Comparison of ENCODE assay signal across 9 cellular contexts in the genomic region with DNA sequence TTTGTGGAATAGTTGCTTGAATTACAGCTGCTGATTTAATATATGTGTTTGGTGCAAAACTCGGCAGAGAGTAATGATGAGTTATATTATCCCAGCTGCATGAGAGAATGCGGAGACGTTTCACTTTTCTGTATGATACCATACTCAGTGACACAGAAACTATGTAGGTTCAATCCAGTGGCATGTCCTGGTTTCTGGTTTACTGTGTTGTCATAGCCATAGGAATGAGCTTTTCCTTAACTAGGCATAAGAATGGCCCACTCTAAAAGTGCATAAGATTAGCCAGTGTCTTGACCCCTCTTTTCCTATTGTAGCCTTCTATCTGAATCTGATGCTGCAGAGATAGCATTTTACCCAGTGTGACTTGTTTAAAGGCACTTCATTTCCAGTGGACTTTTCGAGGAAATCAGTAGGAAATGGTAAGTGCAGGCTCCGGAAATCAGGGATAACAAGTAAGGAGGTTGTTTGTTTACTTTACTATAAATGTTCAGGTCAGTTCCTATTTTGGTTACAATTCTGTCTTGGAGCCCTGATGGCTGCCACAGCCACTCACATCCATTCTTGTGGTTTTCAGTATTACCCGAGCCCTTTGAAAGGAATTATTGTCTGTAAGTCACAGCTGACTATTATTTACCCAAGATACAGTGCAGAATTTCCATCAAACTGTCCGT.
DNase-seq lines count a peak whose midpoint lies in the region; ATAC-seq and TF ChIP-seq lines count a peak whose summit lies in the region.
"Had no signal": no experiment of that assay in that cellular context is flagged by ENCODE, and none has a peak within 500 bp of the region (broad histone marks: within the 10 kb centered on the region; RNA-seq: fewer than 3 reads in every experiment).

No MANE protein-coding gene starts in this region.

- ATAC-seq in SK-N-SH treated with all-trans-retinoic acid at 6 μM for 48 hours, result peak; percentile 83
- ATAC-seq in HG03025 (IDR thresholded peaks at IDR 0.05; ENCODE audit: low FRiP score, unreplicated experiment), result no peak

- TF ChIP-seq CTCF in breast epithelium (IDR thresholded peaks at IDR 0.05), result no peak

- no peaks in the 10 kb centered on the region for H3K4me1 ChIP-seq in breast epithelium

- TF ChIP-seq POLR2A in breast epithelium (IDR thresholded peaks at IDR 0.05), result no peak

- no peaks in the 10 kb centered on the region for H3K36me3 ChIP-seq in breast epithelium

- no peaks in the 10 kb centered on the region for H3K9me3 ChIP-seq in breast epithelium

- no peak overlapping the region for H3K27ac ChIP-seq in breast epithelium

- H3K4me3 ChIP-seq in breast epithelium, result no peak overlapping the region

- intact Hi-C loops in breast epithelium (cut with DNase I; ENCODE audit: low total_unique reads), result no loop called here

- H3K27me3 ChIP-seq in breast epithelium, result no peaks in the 10 kb centered on the region

- DNase-seq in HCEC 1CT (peak; percentile 62), iPS-NIHi7 (ENCODE audit: extremely low spot score) (peak; percentile 11), renal cortical epithelial cell (ENCODE audit: low read depth) (peak; percentile 17), cortex of kidney (lab: John Stamatoyannopoulos, UW) (no peak), 8988T (no peak), breast epithelium (ENCODE audit: low spot score in 2 of 2) (no peak)
- DNase-seq: T-helper 1 cell had no signal

TF ChIP-seq in SK-N-SH treated with all-trans-retinoic acid at 6 μM for 48 hours, 23 proteins besides CTCF, POLR2A, EP300 and RAD21:
- no peak for TF ChIP-seq ZC3H10 (CRISPR knock-in tag; IDR thresholded peaks at IDR 0.05)
- TF ChIP-seq TCF4 (CRISPR knock-in tag; IDR thresholded peaks at IDR 0.05; ENCODE audit: borderline replicate concordance), result no peak
- TF ChIP-seq TOX (CRISPR knock-in tag; IDR thresholded peaks at IDR 0.05; ENCODE audit: borderline replicate concordance), result peak; percentile 7; the same call in 1 of the 2 replicates
TF ChIP-seq in SK-N-SH treated with all-trans-retinoic acid at 6 μM for 48 hours: peak in this region for 1.

Comparison
In these comparisons a context has a peak if more than half of its experiments do, and no peak if none do; other contexts are left out.
1. DNase-seq: peak in HCEC 1CT (single experiment), iPS-NIHi7 (single experiment) and renal cortical epithelial cell (single experiment); none in cortex of kidney (single experiment), 8988T (single experiment) and breast epithelium (0 of 2).